ENCODE assay signal across 21 cellular contexts in the genomic region with DNA sequence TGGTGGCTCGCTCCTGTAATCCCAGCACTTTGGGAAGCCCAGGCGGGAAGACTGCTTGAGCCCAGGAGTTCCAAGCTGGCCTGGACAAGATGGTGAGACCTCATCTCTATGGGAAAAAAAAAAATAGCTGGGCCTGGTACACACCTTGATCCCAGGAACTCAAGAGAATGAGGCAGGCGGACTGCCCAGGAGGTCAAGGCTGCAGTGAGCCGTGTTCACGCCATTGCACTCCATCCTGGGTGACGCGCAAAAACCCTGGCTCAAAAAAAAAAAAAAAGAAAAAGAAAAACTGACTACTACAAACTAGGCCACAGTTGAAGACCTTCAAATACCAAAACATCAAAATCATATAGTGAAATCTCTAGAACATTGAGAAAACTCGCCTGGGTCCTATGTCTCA.
"Had no signal": no experiment of that assay in that cellular context is flagged by ENCODE, and none has a peak within 500 bp of the region (broad histone marks: within the 10 kb centered on the region; RNA-seq: fewer than 3 reads in every experiment).

No MANE protein-coding gene starts in this region.

- H3K4me3 ChIP-seq: esophagus squamous epithelium, gastroesophageal sphincter, left ventricle myocardium inferior, lower lobe of right lung, stomach, thoracic aorta, transverse colon had no signal

- H3K27me3 ChIP-seq: esophagus squamous epithelium, gastroesophageal sphincter, stomach, transverse colon had no signal

- H3K27ac Mint-ChIP-seq: dendritic cell treated with granulocyte-macrophage colony-stimulating factor and Interleukin-4, amounts not matched to agents 40 ng/mL and 50 ng/mL, for 4 days; memory B cell; nephron; stimulated activated naive B cell treated with anti-CD40 and anti-IgM and Interleukin-4, amounts not matched to agents 10 μg/mL and 1 μg/mL and 100 μg/mL, for 72 hours had no signal

- ATAC-seq: gastroesophageal sphincter; left cardiac atrium; lower lobe of right lung; right cardiac atrium; stimulated activated naive B cell treated with anti-CD40 and anti-IgM and Interleukin-4, amounts not matched to agents 10 μg/mL and 1 μg/mL and 100 μg/mL, for 72 hours had no signal

- H3K9me3 ChIP-seq: esophagus squamous epithelium, gastroesophageal sphincter, left ventricle myocardium inferior, lower lobe of right lung, stomach, thoracic aorta, transverse colon had no signal

- DNase-seq: esophagus squamous epithelium; foreskin fibroblast; glutamatergic neuron; left cardiac atrium; left ventricle myocardium inferior; naive B cell; right cardiac atrium; stimulated activated CD4-positive, alpha-beta T cell treated with anti-CD3 and anti-CD28 coated beads, Interleukin-4, amount 100 ng/mL, for 1 hour; stimulated activated CD8-positive, alpha-beta memory T cell treated with anti-CD3 and anti-CD28 coated beads, Interleukin-4, amount 100 ng/mL, for 48 hours; stimulated activated naive B cell treated with anti-CD40 and anti-IgM and Interleukin-4, amounts not matched to agents 10 μg/mL and 1 μg/mL and 100 μg/mL, for 72 hours; stomach; substantia nigra; transverse colon had no signal

- H3K27ac ChIP-seq: esophagus squamous epithelium, gastroesophageal sphincter, left ventricle myocardium inferior, lower lobe of right lung, stomach, thoracic aorta, transverse colon had no signal

- H3K4me3 Mint-ChIP-seq: dendritic cell treated with granulocyte-macrophage colony-stimulating factor and Interleukin-4, amounts not matched to agents 40 ng/mL and 50 ng/mL, for 4 days; memory B cell; nephron; stimulated activated naive B cell treated with anti-CD40 and anti-IgM and Interleukin-4, amounts not matched to agents 10 μg/mL and 1 μg/mL and 100 μg/mL, for 72 hours had no signal

- H3K9me3 Mint-ChIP-seq: dendritic cell treated with granulocyte-macrophage colony-stimulating factor and Interleukin-4, amounts not matched to agents 40 ng/mL and 50 ng/mL, for 4 days; memory B cell; naive B cell; nephron; stimulated activated naive B cell treated with anti-CD40 and anti-IgM and Interleukin-4, amounts not matched to agents 10 μg/mL and 1 μg/mL and 100 μg/mL, for 72 hours had no signal

- H3K27me3 Mint-ChIP-seq: dendritic cell treated with granulocyte-macrophage colony-stimulating factor and Interleukin-4, amounts not matched to agents 40 ng/mL and 50 ng/mL, for 4 days; memory B cell; naive B cell; stimulated activated naive B cell treated with anti-CD40 and anti-IgM and Interleukin-4, amounts not matched to agents 10 μg/mL and 1 μg/mL and 100 μg/mL, for 72 hours had no signal

- FAIRE-seq: colon, keratinocyte had no signal
